In genomic region chr19:55625004-55625326, GRCh38 we compare ENCODE assay signal across 8 cellular contexts. TPM values are rescaled to one million over a fixed set of nuclear protein-coding genes. Genes with fewer than 3 reads are reported as not detected.
DNase-seq lines count a peak whose midpoint lies in the region; TF ChIP-seq lines count a peak whose summit lies in the region.

No MANE protein-coding gene starts in this region.

- peak overlapping the region; percentile 54; the same call in 1 of the 2 replicates for H3K9ac ChIP-seq in ES-I3 (ENCODE audit: low read depth, low read length)

- H3K27me3 ChIP-seq in Peyer's patch (no peaks in the 10 kb centered on the region), esophagus muscularis mucosa (no peaks in the 10 kb centered on the region), prostate gland (replicated peaks; ENCODE audit: insufficient read depth) (no peaks in the 10 kb centered on the region)

- 46% methylated on average over 11 of the region's 11 CpGs for WGBS in esophagus muscularis mucosa
- 29% methylated on average over 11 of the region's 11 CpGs for WGBS in prostate gland

- H3K36me3 ChIP-seq in ES-I3 (ENCODE audit: insufficient read depth, low read length) (no peaks in the 10 kb centered on the region; the same call in 1 of the 2 replicates), Peyer's patch (peaks cover 0 to 17% (median 0%) of the 10 kb centered on the region in 3 donors), esophagus muscularis mucosa (peaks cover 6 to 24% (median 15%) of the 10 kb centered on the region in 4 donors), prostate gland (no peaks in the 10 kb centered on the region)

- TF ChIP-seq CTCF in Peyer's patch (IDR thresholded peaks at IDR 0.05) (no peak), esophagus muscularis mucosa (IDR thresholded peaks at IDR 0.05) (no peak), prostate gland (IDR thresholded peaks at IDR 0.05) (no peak)

- intact Hi-C loops in esophagus muscularis mucosa (cut with DNase I) = no loop called here
- intact Hi-C loops in prostate gland (cut with DNase I) = no loop called here

- H3K4me1 ChIP-seq in ES-I3 (ENCODE audit: insufficient read depth, low read length) (no peaks in the 10 kb centered on the region), Peyer's patch (peaks cover 0 to 6% (median 0%) of the 10 kb centered on the region in 4 donors), esophagus muscularis mucosa (peaks cover 5 to 28% (median 19%) of the 10 kb centered on the region in 4 donors), prostate gland (replicated peaks) (no peaks in the 10 kb centered on the region)

- H3K27ac ChIP-seq in Peyer's patch = peak overlapping the region; percentile 91 to 98 (median 96)
- H3K27ac ChIP-seq in esophagus muscularis mucosa (replicated peaks in 1 of 4) = peak overlapping the region; percentile 90 to 96 (median 94)
- H3K27ac ChIP-seq in prostate gland = peak overlapping the region; percentile 94 to 99

- TF ChIP-seq EP300 in esophagus muscularis mucosa (IDR thresholded peaks at IDR 0.05) = no peak

- H3K9me3 ChIP-seq in ES-I3 (ENCODE audit: control insufficient read depth, insufficient read depth, low read length) = no peaks in the 10 kb centered on the region
- H3K9me3 ChIP-seq in Peyer's patch = no peaks in the 10 kb centered on the region
- H3K9me3 ChIP-seq in esophagus muscularis mucosa = no peaks in the 10 kb centered on the region
- H3K9me3 ChIP-seq in prostate gland = no peaks in the 10 kb centered on the region

- TF ChIP-seq POLR2A in Peyer's patch (IDR thresholded peaks at IDR 0.05) (no peak), esophagus muscularis mucosa (IDR thresholded peaks at IDR 0.05; ENCODE audit: low read depth) (no peak), prostate gland (IDR thresholded peaks at IDR 0.05) (no peak)

- no peak for DNase-seq in Peyer's patch
- DNase-seq in esophagus muscularis mucosa (ENCODE audit: extremely low spot score) = no peak
- DNase-seq in prostate gland (ENCODE audit: low spot score) = no peak
- DNase-seq in GOT3 (lab: John Stamatoyannopoulos, UW) = no peak
- DNase-seq in NCI-H446 treated with DMSO at 0.1 percent for 48 hours (lab: John Stamatoyannopoulos, UW) = no peak
- no peak for DNase-seq in cortex of kidney (lab: John Stamatoyannopoulos, UW)
- DNase-seq in SK-N-DZ (ENCODE audit: low spot score) = no peak

- H3K4me3 ChIP-seq in Peyer's patch (peak overlapping the region; percentile 57 to 78 (median 66)), esophagus muscularis mucosa (peak overlapping the region; percentile 59 to 77 (median 68)), prostate gland (peak overlapping the region; percentile 56 to 57)

RNA-seq across cellular contexts. Expression of gene ZNF784, which starts 0.6 kb away (rescaled TPM):
- total RNA-seq in Peyer's patch = 10 to 100 TPM in 3 of 4 donors, 1 to 10 TPM in 1; 6.0 to 18.3 (median 12.3) TPM
- 1 to 10 TPM; 2.5 to 6.3 (median 4.0) TPM for total RNA-seq in esophagus muscularis mucosa
- 10 to 100 TPM in 1 of 2 donors, 1 to 10 TPM in 1; 8.9 to 17.2 TPM for total RNA-seq in prostate gland
- polyA plus RNA-seq in SK-N-DZ (2014; cell fraction: cytosol; rRNA removed) = 1.7 and 2.9 TPM in 2 replicates
- polyA plus RNA-seq in SK-N-DZ (2014; cell fraction: nucleus; rRNA removed) = 1.5 and 1.7 TPM in 2 replicates

RNA-seq across cellular contexts. Expression of gene ZNF580, which starts 15.8 kb away (rescaled TPM):
- total RNA-seq in Peyer's patch = 10 to 100 TPM; 12.3 to 38.4 (median 25.2) TPM
- total RNA-seq in esophagus muscularis mucosa = 10 to 100 TPM; 38.3 to 66.8 (median 43.1) TPM
- 10 to 100 TPM; 49.7 to 70.5 TPM for total RNA-seq in prostate gland
- 6.5 and 12.3 TPM in 2 replicates for polyA plus RNA-seq in SK-N-DZ (2014; cell fraction: cytosol; rRNA removed)
- 12.4 and 15.1 TPM in 2 replicates for polyA plus RNA-seq in SK-N-DZ (2014; cell fraction: nucleus; rRNA removed)

RNA-seq across cellular contexts. Expression of gene ZNF581, which starts 18.5 kb away (rescaled TPM):
- total RNA-seq in Peyer's patch (10 to 100 TPM in 3 of 4 donors, 1 to 10 TPM in 1; 7.7 to 28.9 (median 14.1) TPM), esophagus muscularis mucosa (10 to 100 TPM; 13.3 to 26.6 (median 18.2) TPM), prostate gland (10 to 100 TPM; 19.7 to 20.6 TPM)
- 12.8 and 16.3 TPM in 2 replicates for polyA plus RNA-seq in SK-N-DZ (2014; cell fraction: cytosol; rRNA removed)
- 13.8 and 14.5 TPM in 2 replicates for polyA plus RNA-seq in SK-N-DZ (2014; cell fraction: nucleus; rRNA removed)

RNA-seq across cellular contexts. Expression of gene ZNF865, which starts 19.5 kb away (rescaled TPM):
- total RNA-seq in Peyer's patch = 10 to 100 TPM in 3 of 4 donors, 1 to 10 TPM in 1; 8.6 to 18.9 (median 14.3) TPM
- 10 to 100 TPM in 2 of 4 donors, 1 to 10 TPM in 2; 7.5 to 15.4 (median 10.2) TPM for total RNA-seq in esophagus muscularis mucosa
- 10 to 100 TPM; 18.4 to 21.0 TPM for total RNA-seq in prostate gland
- 1.2 and 1.5 TPM in 2 replicates for polyA plus RNA-seq in SK-N-DZ (2014; cell fraction: cytosol; rRNA removed)
- polyA plus RNA-seq in SK-N-DZ (2014; cell fraction: nucleus; rRNA removed) = 0.95 and 2.3 TPM in 2 replicates

RNA-seq across cellular contexts. Expression of gene CCDC106, which starts 23.0 kb away (rescaled TPM):
- total RNA-seq in Peyer's patch (10 to 100 TPM in 3 of 4 donors, 1 to 10 TPM in 1; 8.1 to 17.4 (median 14.0) TPM), esophagus muscularis mucosa (10 to 100 TPM in 3 of 4 donors, 1 to 10 TPM in 1; 9.4 to 22.0 (median 19.2) TPM), prostate gland (10 to 100 TPM; 17.7 to 70.2 TPM)
- 12.5 and 14.6 TPM in 2 replicates for polyA plus RNA-seq in SK-N-DZ (2014; cell fraction: cytosol; rRNA removed)
- polyA plus RNA-seq in SK-N-DZ (2014; cell fraction: nucleus; rRNA removed) = 18.2 and 20.0 TPM in 2 replicates
